In genomic region chr1:25875154-25875855, GRCh38 we compare ENCODE assay signal across 1 cellular context.
A peak's percentile ranks its signal among the peaks of the same experiment; 100 is the strongest.
TF ChIP-seq lines count a peak whose summit lies in the region.

TSS of gene PAQR7 (minus strand) at chr1:25875708. CDS start at chr1:25863839, 11,869 bp downstream.

TF ChIP-seq in K562, 482 proteins besides CTCF, POLR2A, EP300 and RAD21 (continued from another document and continues in another):
- TF ChIP-seq NKRF (IDR thresholded peaks at IDR 0.05; ENCODE audit: borderline replicate concordance), result peak; percentile 9; the same call in 1 of the 2 replicates
- peak; percentile 60; the same call in 1 of the 2 replicates for TF ChIP-seq ZBTB2 (IDR thresholded peaks at IDR 0.05)
- TF ChIP-seq ESRRB (CRISPR knock-in tag; IDR thresholded peaks at IDR 0.05; ENCODE audit: borderline replicate concordance), result no peak
- peak; percentile 90 for TF ChIP-seq GATAD2A (IDR thresholded peaks at IDR 0.05)
- peak; percentile 83 for TF ChIP-seq ZNF431 (CRISPR knock-in tag; IDR thresholded peaks at IDR 0.05)
- TF ChIP-seq ZZZ3 (IDR thresholded peaks at IDR 0.05), result no peak
- peak; percentile 97 for TF ChIP-seq FOXP1 (CRISPR knock-in tag; IDR thresholded peaks at IDR 0.05)
- TF ChIP-seq ZNF175 (CRISPR knock-in tag; IDR thresholded peaks at IDR 0.05; ENCODE audit: low read depth), result no peak
- TF ChIP-seq HDAC8 (tag; IDR thresholded peaks at IDR 0.05), result peak; percentile 89
- 0 out of 2 replicates have a peak, but pooled peaks have one; percentile 31 for TF ChIP-seq SMARCA4 (IDR thresholded peaks at IDR 0.05)
- TF ChIP-seq ZNF41 (CRISPR knock-in tag; conservative IDR thresholded peaks at IDR 0.05), result no peak
- no peak for TF ChIP-seq ELF1 (tag; IDR thresholded peaks at IDR 0.05)
- peak; percentile 68 for TF ChIP-seq ETS1 (conservative IDR thresholded peaks at IDR 0.05; ENCODE audit: control insufficient read depth, low read depth, low read length)
- TF ChIP-seq ID3 (CRISPR knock-in tag; IDR thresholded peaks at IDR 0.05), result no peak
- peak; percentile 91 for TF ChIP-seq ID3 (tag; IDR thresholded peaks at IDR 0.05)
- TF ChIP-seq E2F6 (IDR thresholded peaks at IDR 0.05; ENCODE audit: borderline replicate concordance in 1 of 2, extremely low read depth in 1 of 2, insufficient read depth in 1 of 2, insufficient read length in 1 of 2, low read depth in 1 of 2, low read length in 1 of 2, poor library complexity in 1 of 2, severe bottlenecking in 1 of 2), result peak; percentile 99 to 100
- TF ChIP-seq TBL1XR1 (IDR thresholded peaks at IDR 0.05; ENCODE audit: low read length in 2 of 2), result no peak; a peak in 1 of 4 replicates
- TF ChIP-seq PHF20 (IDR thresholded peaks at IDR 0.05; ENCODE audit: partially characterized antibody), result no peak
- peak; percentile 84; the same call in 1 of the 2 replicates for TF ChIP-seq ZNF224 (CRISPR knock-in tag; IDR thresholded peaks at IDR 0.05)
- peak; percentile 90 for TF ChIP-seq HMGXB4 (CRISPR knock-in tag; IDR thresholded peaks at IDR 0.05)
- TF ChIP-seq SNAPC5 (CRISPR knock-in tag; IDR thresholded peaks at IDR 0.05), result no peak
- TF ChIP-seq VEZF1 (CRISPR knock-in tag; IDR thresholded peaks at IDR 0.05), result peak; percentile 96
- peak; percentile 94 for TF ChIP-seq MYC (IDR thresholded peaks at IDR 0.05; ENCODE audit: low read depth, low read length)
- peak; percentile 75; the same call in 1 of the 2 replicates for TF ChIP-seq MYC (CRISPR knock-in tag; IDR thresholded peaks at IDR 0.05; ENCODE audit: borderline replicate concordance, low read depth)
- no peak for TF ChIP-seq ILK (tag; IDR thresholded peaks at IDR 0.05; ENCODE audit: borderline replicate concordance, low read depth)
- peak; percentile 95 for TF ChIP-seq SMAD4 (CRISPR knock-in tag; conservative IDR thresholded peaks at IDR 0.05)
- 0 out of 2 replicates have a peak, but pooled peaks have one; percentile 32 for TF ChIP-seq ZNF668 (CRISPR knock-in tag; IDR thresholded peaks at IDR 0.05)
- TF ChIP-seq ZBTB5 (IDR thresholded peaks at IDR 0.05), result no peak
- no peak for TF ChIP-seq CAMTA2 (CRISPR knock-in tag; conservative IDR thresholded peaks at IDR 0.05)
- no peak for TF ChIP-seq MECOM (CRISPR knock-in tag; IDR thresholded peaks at IDR 0.05)
- TF ChIP-seq ATF7 (IDR thresholded peaks at IDR 0.05), result peak; percentile 74
- no peak for TF ChIP-seq HDAC6 (IDR thresholded peaks at IDR 0.05; ENCODE audit: low read depth, low read length)
- TF ChIP-seq SREBF2 (CRISPR knock-in tag; IDR thresholded peaks at IDR 0.05), result no peak
- peak; percentile 7; the same call in 1 of the 2 replicates for TF ChIP-seq MIER1 (IDR thresholded peaks at IDR 0.05; ENCODE audit: low read depth)
- no peak for TF ChIP-seq ZNF512 (tag; IDR thresholded peaks at IDR 0.05)
- TF ChIP-seq ZNF592 (IDR thresholded peaks at IDR 0.05), result peak; percentile 99
- no peak for TF ChIP-seq ZFP1 (CRISPR knock-in tag; IDR thresholded peaks at IDR 0.05)
- 0 out of 2 replicates have a peak, but pooled peaks have one; percentile 0 for TF ChIP-seq NFRKB (IDR thresholded peaks at IDR 0.05; ENCODE audit: low read depth)
- no peak for TF ChIP-seq ZNF140 (CRISPR knock-in tag; IDR thresholded peaks at IDR 0.05)
- TF ChIP-seq ZNF780A (CRISPR knock-in tag; IDR thresholded peaks at IDR 0.05), result no peak
- TF ChIP-seq POLR2B (IDR thresholded peaks at IDR 0.05; ENCODE audit: low read depth, partially characterized antibody), result peak; percentile 61
- TF ChIP-seq NR3C1 (CRISPR knock-in tag; IDR thresholded peaks at IDR 0.05), result peak; percentile 97
- 0 out of 2 replicates have a peak, but pooled peaks have one; percentile 12 for TF ChIP-seq CBFA2T3 (IDR thresholded peaks at IDR 0.05)
- peak; percentile 98 for TF ChIP-seq MAX (CRISPR knock-in tag; IDR thresholded peaks at IDR 0.05)
- no peak for TF ChIP-seq GTF2B (IDR thresholded peaks at IDR 0.05; ENCODE audit: extremely low read depth, insufficient read length)
- peak; percentile 76; the same call in 1 of the 2 replicates for TF ChIP-seq CREB1 (IDR thresholded peaks at IDR 0.05)
- peak; percentile 71 for TF ChIP-seq CREB1 (CRISPR knock-in tag; IDR thresholded peaks at IDR 0.05)
